Comparison of ENCODE assay signal across 10 cellular contexts in the genomic region with DNA sequence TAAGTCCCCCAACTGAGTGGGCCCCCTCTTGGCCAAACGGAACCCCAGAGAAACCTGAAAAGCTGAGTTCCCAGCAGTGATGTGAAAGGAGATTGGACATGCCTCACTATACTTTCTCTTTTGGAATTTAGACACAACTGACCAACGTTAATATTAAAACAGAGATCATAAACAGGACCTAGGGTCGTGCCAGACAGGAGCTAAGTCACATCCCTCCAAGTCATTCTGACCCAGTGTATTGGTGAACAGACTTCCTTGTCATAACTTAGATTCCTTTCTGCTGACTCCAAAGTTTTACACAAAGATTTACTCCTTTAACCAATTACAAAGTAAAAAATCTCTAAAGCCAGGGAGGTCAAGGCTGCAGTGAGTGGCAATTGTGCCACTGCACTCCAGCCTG. TPM values are rescaled to one million over a fixed set of nuclear protein-coding genes. Genes with fewer than 3 reads are reported as not detected.
DNase-seq lines count a peak whose midpoint lies in the region; ATAC-seq and TF ChIP-seq lines count a peak whose summit lies in the region.
"Had no signal": no experiment of that assay in that cellular context is flagged by ENCODE, and none has a peak within 500 bp of the region (broad histone marks: within the 10 kb centered on the region; RNA-seq: fewer than 3 reads in every experiment).

No MANE protein-coding gene starts in this region.

- H3K4me3 Mint-ChIP-seq in Caco-2 (ENCODE audit: unreplicated experiment): no peak overlapping the region

- CTCF ChIA-PET in Caco-2 (lab: Charles Lee): no interaction called here

- no TSS peak for BruUV-seq in Caco-2 (replicated peaks; lab: Mats Ljungman, UMichigan)

- H3K36me3 Mint-ChIP-seq in Caco-2 (ENCODE audit: insufficient read depth, unreplicated experiment): peaks cover 17% of the 10 kb centered on the region

- H3K27ac Mint-ChIP-seq in Caco-2 (ENCODE audit: unreplicated experiment): peak overlapping the region; percentile 54

- peak overlapping the region; percentile 62 for H3K27ac ChIP-seq in mesodermal cell (ENCODE audit: low read depth, low read length, severe bottlenecking)

- in situ Hi-C loops in astrocyte of the spinal cord (cut with HindIII; ENCODE audit: low sequenced_read_pairs): no loop called here

- no peak for TF ChIP-seq CTCF in Caco-2 (IDR thresholded peaks at IDR 0.05; ENCODE audit: insufficient read depth in 1 of 2, low read depth in 1 of 2, low read length in 1 of 2, severe bottlenecking in 1 of 2, unreplicated experiment in 1 of 2)
- TF ChIP-seq CTCF in astrocyte of the spinal cord (IDR thresholded peaks at IDR 0.05; ENCODE audit: low read depth, low read length): no peak

- no peaks in the 10 kb centered on the region for H3K36me3 ChIP-seq in Caco-2 (ENCODE audit: control insufficient read depth, insufficient read depth, low read length)
- peaks cover 43% of the 10 kb centered on the region for H3K36me3 ChIP-seq in mesodermal cell (ENCODE audit: control insufficient read depth, insufficient read depth, low read length)

- H3K27me3 ChIP-seq in Caco-2 (replicated peaks; ENCODE audit: control insufficient read depth, insufficient read depth, low read length): no peaks in the 10 kb centered on the region

- no peak for ATAC-seq in GM19467 (IDR thresholded peaks at IDR 0.05; ENCODE audit: unreplicated experiment)

- WGBS in mesodermal cell (ENCODE audit: insufficient coverage in 2 of 2), 2 experiments: 71 to 94% methylated on average over 2 of the region's 3 CpGs

- no peaks in the 10 kb centered on the region for H3K27me3 Mint-ChIP-seq in Caco-2 (ENCODE audit: insufficient read depth, unreplicated experiment)

- H3K4me3 ChIP-seq in Caco-2 (ENCODE audit: low read depth, low read length) (no peak overlapping the region), astrocyte of the spinal cord (ENCODE audit: low read depth, low read length) (no peak overlapping the region), mesodermal cell (ENCODE audit: extremely low read depth, insufficient read depth, low read length, poor library complexity, severe bottlenecking) (no peak overlapping the region)

- H3K4me1 Mint-ChIP-seq in Caco-2 (ENCODE audit: low read depth, unreplicated experiment): peaks cover 16% of the 10 kb centered on the region

- H3K9me3 ChIP-seq in Caco-2 (no peaks in the 10 kb centered on the region), mesodermal cell (ENCODE audit: control insufficient read depth, low read length) (no peaks in the 10 kb centered on the region)

- no peak for DNase-seq in Caco-2
- DNase-seq in HS-27A (ENCODE audit: low read depth): peak; percentile 22
- peak; percentile 50 for DNase-seq in astrocyte of the spinal cord (ENCODE audit: low read depth, low spot score)
- DNase-seq in NCI-H2196 (lab: John Stamatoyannopoulos, UW; ENCODE audit: unreplicated experiment): no peak
- DNase-seq in activated CD4-positive, CD25-positive, alpha-beta regulatory T cell treated with anti-CD3 and anti-CD28 coated beads, Interleukin-2, amount 50 U/mL, for 72 hours: no peak
- no peak for DNase-seq in NCI-H2171 treated with DMSO at 0.1 percent for 48 hours (lab: John Stamatoyannopoulos, UW)
- DNase-seq: foreskin melanocyte, Kasumi-1 had no signal

- peaks cover 3% of the 10 kb centered on the region for H3K9me3 Mint-ChIP-seq in Caco-2 (ENCODE audit: unreplicated experiment)

- POLR2A ChIA-PET in Caco-2 (lab: Charles Lee): no interaction called here

- intact Hi-C loops in Caco-2 (cut with micrococcal nuclease; ENCODE audit: unreplicated experiment): no loop called here

- H3K4me1 ChIP-seq in Caco-2 (peaks cover 11% of the 10 kb centered on the region; the same call in 1 of the 2 replicates), mesodermal cell (ENCODE audit: control insufficient read depth, insufficient read depth, low read length, poor library complexity, severe bottlenecking) (peaks cover 13% of the 10 kb centered on the region)

RNA-seq across cellular contexts. Expression of gene UXS1, which starts 46.9 kb away (rescaled TPM):
- 71.5 and 72.7 TPM in 2 replicates for total RNA-seq in Caco-2 (2022)
- 46.3 TPM for polyA plus RNA-seq in mesodermal cell (2013, experiment 1 of 2)
- 44.9 TPM for polyA plus RNA-seq in mesodermal cell (2013, experiment 2 of 2)

Comparison
In these comparisons a context has a peak if more than half of its experiments do, and no peak if none do; other contexts are left out.
1. DNase-seq: peak in HS-27A (single experiment) and astrocyte of the spinal cord (single experiment); none in Caco-2 (0 of 2), NCI-H2196 (single experiment), activated CD4-positive, CD25-positive, alpha-beta regulatory T cell treated with anti-CD3 and anti-CD28 coated beads, Interleukin-2, amount 50 U/mL, for 72 hours (single experiment) and NCI-H2171 treated with DMSO at 0.1 percent for 48 hours (single experiment).